In the genomic region with DNA sequence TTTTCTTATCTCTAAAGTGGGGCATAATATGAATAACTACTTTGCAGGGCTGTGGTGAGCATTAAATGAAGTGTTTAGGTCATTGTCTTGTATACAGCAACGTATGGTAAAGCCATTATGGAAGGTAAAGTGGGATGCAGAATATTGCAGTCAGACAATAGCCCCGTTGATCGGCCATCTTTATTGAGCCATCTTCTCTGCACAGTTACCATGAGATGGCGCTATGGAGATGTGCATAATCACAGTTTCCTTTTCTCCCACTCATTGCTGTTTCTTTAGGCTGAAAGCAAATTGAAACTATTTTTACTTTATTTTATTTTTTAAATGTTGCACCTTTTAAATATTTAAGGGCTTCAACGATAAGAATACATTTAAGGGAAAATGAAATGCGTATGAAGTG, we compare ENCODE assay signal across 11 cellular contexts.
A peak's percentile ranks its signal among the peaks of the same experiment; 100 is the strongest.
DNase-seq lines count a peak whose midpoint lies in the region; ATAC-seq and TF ChIP-seq lines count a peak whose summit lies in the region.
"Had no signal": no experiment of that assay in that cellular context is flagged by ENCODE, and none has a peak within 500 bp of the region (broad histone marks: within the 10 kb centered on the region; RNA-seq: fewer than 3 reads in every experiment).

No MANE protein-coding gene starts in this region.

- no peaks in the 10 kb centered on the region for H3K36me3 ChIP-seq in left lung
- H3K36me3 ChIP-seq in vagina: no peaks in the 10 kb centered on the region

- ATAC-seq in SK-N-SH treated with all-trans-retinoic acid at 6 μM for 48 hours (peak; percentile 56; the same call in 1 of the 3 replicates), left lung (peak; percentile 43), GM21528 (IDR thresholded peaks at IDR 0.05; ENCODE audit: low FRiP score, unreplicated experiment) (no peak)
- ATAC-seq: effector memory CD8-positive, alpha-beta T cell had no signal

- no peak for TF ChIP-seq POLR2A in vagina (IDR thresholded peaks at IDR 0.05)

- no peaks in the 10 kb centered on the region for H3K4me1 ChIP-seq in left lung
- no peaks in the 10 kb centered on the region for H3K4me1 ChIP-seq in vagina

- DNase-seq in GM12865 (ENCODE audit: low read depth): peak; percentile 21
- peak; percentile 25 for DNase-seq in HT1080 (ENCODE audit: low read depth)
- no peak for DNase-seq in left lung
- no peak for DNase-seq in SKM-1 treated with dmso at 0.1 percent for 144 hours (lab: John Stamatoyannopoulos, UW; ENCODE audit: unreplicated experiment)
- no peak for DNase-seq in activated effector memory CD4-positive, alpha-beta T cell treated with anti-CD3 and anti-CD28 coated beads, Interleukin-2, amount 50 U/mL, for 16 hours
- no peak for DNase-seq in vagina (ENCODE audit: extremely low spot score in 2 of 2)
- DNase-seq: activated CD4-positive, alpha-beta T cell treated with anti-CD3 and anti-CD28 coated beads, Interleukin-2, amount 50 U/mL, for 48 hours; effector memory CD8-positive, alpha-beta T cell; KG1 had no signal

- H3K4me3 ChIP-seq in GM12865 (ENCODE audit: low read depth, low read length) (no peak overlapping the region), left lung (no peak overlapping the region), vagina (no peak overlapping the region)

- peak; percentile 28 for TF ChIP-seq CTCF in GM12865 (IDR thresholded peaks at IDR 0.05; ENCODE audit: insufficient read depth, low read depth, low read length, missing control alignments)
- no peak for TF ChIP-seq CTCF in left lung (IDR thresholded peaks at IDR 0.05)
- TF ChIP-seq CTCF in vagina (IDR thresholded peaks at IDR 0.05): no peak

- intact Hi-C loops in left lung (cut with DNase I): no loop called here
- intact Hi-C loops in vagina (cut with DNase I): loop anchor here (5.0 kb wide), 1 partner anchor 1343 kb away; no protein-coding TSS in a partner anchor

- H3K27me3 ChIP-seq in left lung (no peaks in the 10 kb centered on the region), vagina (no peaks in the 10 kb centered on the region)

- H3K9me3 ChIP-seq in left lung (no peaks in the 10 kb centered on the region), vagina (no peaks in the 10 kb centered on the region)

- H3K27ac ChIP-seq in left lung (no peak overlapping the region), vagina (no peak overlapping the region)

TF ChIP-seq in SK-N-SH treated with all-trans-retinoic acid at 6 μM for 48 hours, 23 proteins besides CTCF, POLR2A, EP300 and RAD21:
- TF ChIP-seq ZNF565 (CRISPR knock-in tag; conservative IDR thresholded peaks at IDR 0.05; ENCODE audit: low read depth) (no peak), TCF4 (CRISPR knock-in tag; IDR thresholded peaks at IDR 0.05; ENCODE audit: borderline replicate concordance) (no peak), ZFP3 (CRISPR knock-in tag; IDR thresholded peaks at IDR 0.05) (no peak), BACH2 (CRISPR knock-in tag; IDR thresholded peaks at IDR 0.05; ENCODE audit: borderline replicate concordance) (no peak), ZC3H10 (CRISPR knock-in tag; IDR thresholded peaks at IDR 0.05) (no peak), OSR1 (CRISPR knock-in tag; IDR thresholded peaks at IDR 0.05) (no peak), ESRRG (CRISPR knock-in tag; IDR thresholded peaks at IDR 0.05) (no peak), GLIS3 (CRISPR knock-in tag; IDR thresholded peaks at IDR 0.05) (no peak), CSDC2 (CRISPR knock-in tag; IDR thresholded peaks at IDR 0.05) (no peak)
- TF ChIP-seq, protein P1, sequence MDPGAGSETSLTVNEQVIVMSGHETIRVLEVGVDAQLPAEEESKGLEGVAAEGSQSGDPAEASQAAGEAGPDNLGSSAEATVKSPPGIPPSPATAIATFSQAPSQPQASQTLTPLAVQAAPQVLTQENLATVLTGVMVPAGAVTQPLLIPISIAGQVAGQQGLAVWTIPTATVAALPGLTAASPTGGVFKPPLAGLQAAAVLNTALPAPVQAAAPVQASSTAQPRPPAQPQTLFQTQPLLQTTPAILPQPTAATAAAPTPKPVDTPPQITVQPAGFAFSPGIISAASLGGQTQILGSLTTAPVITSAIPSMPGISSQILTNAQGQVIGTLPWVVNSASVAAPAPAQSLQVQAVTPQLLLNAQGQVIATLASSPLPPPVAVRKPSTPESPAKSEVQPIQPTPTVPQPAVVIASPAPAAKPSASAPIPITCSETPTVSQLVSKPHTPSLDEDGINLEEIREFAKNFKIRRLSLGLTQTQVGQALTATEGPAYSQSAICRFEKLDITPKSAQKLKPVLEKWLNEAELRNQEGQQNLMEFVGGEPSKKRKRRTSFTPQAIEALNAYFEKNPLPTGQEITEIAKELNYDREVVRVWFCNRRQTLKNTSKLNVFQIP (CRISPR knock-in tag; IDR thresholded peaks at IDR 0.05; ENCODE audit: borderline replicate concordance, low read depth): no peak
- TF ChIP-seq, protein P2, sequence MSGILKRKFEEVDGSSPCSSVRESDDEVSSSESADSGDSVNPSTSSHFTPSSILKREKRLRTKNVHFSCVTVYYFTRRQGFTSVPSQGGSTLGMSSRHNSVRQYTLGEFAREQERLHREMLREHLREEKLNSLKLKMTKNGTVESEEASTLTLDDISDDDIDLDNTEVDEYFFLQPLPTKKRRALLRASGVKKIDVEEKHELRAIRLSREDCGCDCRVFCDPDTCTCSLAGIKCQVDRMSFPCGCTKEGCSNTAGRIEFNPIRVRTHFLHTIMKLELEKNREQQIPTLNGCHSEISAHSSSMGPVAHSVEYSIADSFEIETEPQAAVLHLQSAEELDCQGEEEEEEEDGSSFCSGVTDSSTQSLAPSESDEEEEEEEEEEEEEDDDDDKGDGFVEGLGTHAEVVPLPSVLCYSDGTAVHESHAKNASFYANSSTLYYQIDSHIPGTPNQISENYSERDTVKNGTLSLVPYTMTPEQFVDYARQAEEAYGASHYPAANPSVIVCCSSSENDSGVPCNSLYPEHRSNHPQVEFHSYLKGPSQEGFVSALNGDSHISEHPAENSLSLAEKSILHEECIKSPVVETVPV (CRISPR knock-in tag; IDR thresholded peaks at IDR 0.05): no peak
- TF ChIP-seq, protein P3, sequence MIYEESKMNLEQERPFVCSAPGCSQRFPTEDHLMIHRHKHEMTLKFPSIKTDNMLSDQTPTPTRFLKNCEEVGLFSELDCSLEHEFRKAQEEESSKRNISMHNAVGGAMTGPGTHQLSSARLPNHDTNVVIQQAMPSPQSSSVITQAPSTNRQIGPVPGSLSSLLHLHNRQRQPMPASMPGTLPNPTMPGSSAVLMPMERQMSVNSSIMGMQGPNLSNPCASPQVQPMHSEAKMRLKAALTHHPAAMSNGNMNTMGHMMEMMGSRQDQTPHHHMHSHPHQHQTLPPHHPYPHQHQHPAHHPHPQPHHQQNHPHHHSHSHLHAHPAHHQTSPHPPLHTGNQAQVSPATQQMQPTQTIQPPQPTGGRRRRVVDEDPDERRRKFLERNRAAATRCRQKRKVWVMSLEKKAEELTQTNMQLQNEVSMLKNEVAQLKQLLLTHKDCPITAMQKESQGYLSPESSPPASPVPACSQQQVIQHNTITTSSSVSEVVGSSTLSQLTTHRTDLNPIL (CRISPR knock-in tag; IDR thresholded peaks at IDR 0.05; ENCODE audit: low read depth): no peak

Comparison
In these comparisons a context has a peak if more than half of its experiments do, and no peak if none do; other contexts are left out.
1. DNase-seq: peak in GM12865 (single experiment) and HT1080 (single experiment); none in left lung (0 of 2), SKM-1 treated with dmso at 0.1 percent for 144 hours (single experiment), activated effector memory CD4-positive, alpha-beta T cell treated with anti-CD3 and anti-CD28 coated beads, Interleukin-2, amount 50 U/mL, for 16 hours (single experiment) and vagina (0 of 2).